6 cellular contexts compared by ENCODE assay signal in the genomic region with DNA sequence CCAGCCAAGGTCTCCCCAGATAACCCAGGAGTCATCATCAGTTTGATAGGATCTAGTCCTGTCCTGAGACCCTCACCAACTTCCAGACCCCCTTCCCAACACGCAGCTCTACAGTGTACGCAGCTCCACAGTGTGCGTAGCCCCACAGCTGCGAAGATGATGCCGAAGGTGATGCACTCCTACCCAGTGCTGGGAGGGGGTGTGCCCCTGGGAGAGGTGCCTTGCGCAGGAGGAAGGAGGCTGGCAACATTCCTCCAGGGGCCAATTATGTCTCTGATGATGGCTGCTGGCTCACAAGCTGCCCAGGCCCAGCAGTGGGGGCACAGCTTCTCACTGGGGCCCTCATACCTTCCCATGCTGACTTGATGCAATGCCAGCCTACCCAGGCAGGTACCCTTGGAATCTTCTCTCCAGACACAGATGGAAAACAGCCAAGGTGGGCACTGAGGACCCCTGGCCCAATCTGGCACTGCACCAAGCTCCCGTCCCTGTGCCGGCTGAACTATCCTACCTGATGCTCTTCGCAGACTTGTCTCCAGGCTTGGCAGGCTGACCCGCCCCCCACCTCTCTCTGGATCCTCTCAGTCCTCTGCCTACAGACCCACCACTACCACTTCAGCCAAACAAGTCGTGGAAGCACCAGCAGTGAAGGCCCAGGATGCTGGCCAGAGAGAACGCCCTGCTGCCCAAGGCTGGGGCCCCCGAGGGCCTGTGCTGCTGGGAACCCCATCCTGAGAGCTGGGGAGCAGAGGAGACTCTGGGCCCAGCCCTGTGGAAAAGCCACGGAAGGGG. TPM values are rescaled to one million over a fixed set of nuclear protein-coding genes. Genes with fewer than 3 reads are reported as not detected.
A peak's percentile ranks its signal among the peaks of the same experiment; 100 is the strongest.
DNase-seq lines count a peak whose midpoint lies in the region; ATAC-seq and TF ChIP-seq lines count a peak whose summit lies in the region.

No MANE protein-coding gene starts in this region.

- peaks cover 5% of the 10 kb centered on the region; the same call in 1 of the 2 replicates for H3K4me1 ChIP-seq in PC-3 (ENCODE audit: insufficient read depth, low read length)
- peaks cover 2 to 15% of the 10 kb centered on the region in 2 donors for H3K4me1 ChIP-seq in esophagus (ENCODE audit: control insufficient read depth in 2 of 2, insufficient read depth in 2 of 2, low read length in 1 of 2)

- peak overlapping the region; percentile 94 for H3K27ac Mint-ChIP-seq in stimulated activated naive B cell treated with anti-CD40 and anti-IgM and Interleukin-4, amounts not matched to agents 10 μg/mL and 1 μg/mL and 100 μg/mL, for 72 hours

- no peaks in the 10 kb centered on the region for H4K20me1 ChIP-seq in PC-3 (ENCODE audit: low read length)

- WGBS in esophagus, 2 donors: 73 to 74% methylated on average over 14 of the region's 14 CpGs

- H3K4me3 ChIP-seq in PC-3 (ENCODE audit: low read length) (peak overlapping the region; percentile 84), esophagus (ENCODE audit: low read depth in 1 of 2, low read length in 2 of 2) (peak overlapping the region; percentile 68 to 88)

- H3K36me3 ChIP-seq in PC-3 (ENCODE audit: low read depth, low read length) (no peaks in the 10 kb centered on the region; the same call in 1 of the 2 replicates), esophagus (ENCODE audit: control insufficient read depth in 2 of 2, insufficient read depth in 2 of 2, low read length in 1 of 2) (peaks cover 6 to 30% of the 10 kb centered on the region in 2 donors)

- H3F3A ChIP-seq in PC-3 (ENCODE audit: low read length, unreplicated experiment): no peaks in the 10 kb centered on the region

- peaks cover 9 to 12% of the 10 kb centered on the region in 2 donors for H3K4me1 Mint-ChIP-seq in stimulated activated naive B cell treated with anti-CD40 and anti-IgM and Interleukin-4, amounts not matched to agents 10 μg/mL and 1 μg/mL and 100 μg/mL, for 72 hours

- H3K9me2 ChIP-seq in PC-3 (replicated peaks; ENCODE audit: low read length): no peaks in the 10 kb centered on the region

- ATAC-seq in PC-3: no peak
- ATAC-seq in stimulated activated naive B cell treated with anti-CD40 and anti-IgM and Interleukin-4, amounts not matched to agents 10 μg/mL and 1 μg/mL and 100 μg/mL, for 72 hours (replicated peaks): no peak

- H3K4me2 ChIP-seq in PC-3 (ENCODE audit: low read length): peak overlapping the region; percentile 97

- peak overlapping the region; percentile 89 to 90 for H3K4me3 Mint-ChIP-seq in stimulated activated naive B cell treated with anti-CD40 and anti-IgM and Interleukin-4, amounts not matched to agents 10 μg/mL and 1 μg/mL and 100 μg/mL, for 72 hours

- CTCF ChIA-PET in PC-3 (lab: Charles Lee): no interaction called here

- peak overlapping the region; percentile 88 for H3K9ac ChIP-seq in PC-3 (ENCODE audit: low read length)

- intact Hi-C loops in PC-3 (cut with micrococcal nuclease): no loop called here

- DNase-seq in PC-3 (no peak), NCI-H2171 (lab: John Stamatoyannopoulos, UW) (no peak), NCI-H1417 treated with DMSO at 0.1 percent for 48 hours (lab: John Stamatoyannopoulos, UW) (no peak), DMS53 treated with DMSO at 0.1 percent for 48 hours (lab: John Stamatoyannopoulos, UW; ENCODE audit: unreplicated experiment) (no peak)
- no peak for DNase-seq in stimulated activated naive B cell treated with anti-CD40 and anti-IgM and Interleukin-4, amounts not matched to agents 10 μg/mL and 1 μg/mL and 100 μg/mL, for 72 hours

- H3K9me3 Mint-ChIP-seq in stimulated activated naive B cell treated with anti-CD40 and anti-IgM and Interleukin-4, amounts not matched to agents 10 μg/mL and 1 μg/mL and 100 μg/mL, for 72 hours: peaks cover 3 to 4% of the 10 kb centered on the region in 2 donors

- POLR2A ChIA-PET in PC-3 (lab: Charles Lee; ENCODE audit: unreplicated experiment): no interaction called here

- TSS peak; percentile 32 for BruUV-seq in PC-3 (replicated peaks; lab: Mats Ljungman, UMichigan)

- no peak for TF ChIP-seq CTCF in PC-3 (conservative IDR thresholded peaks at IDR 0.05; ENCODE audit: low read depth, low read length)

- H3K79me2 ChIP-seq in PC-3 (ENCODE audit: low read length): peaks cover 15% of the 10 kb centered on the region

- H3K36me3 Mint-ChIP-seq in stimulated activated naive B cell treated with anti-CD40 and anti-IgM and Interleukin-4, amounts not matched to agents 10 μg/mL and 1 μg/mL and 100 μg/mL, for 72 hours: peaks cover 22 to 26% of the 10 kb centered on the region in 2 donors

- H3K9me3 ChIP-seq in PC-3 (ENCODE audit: low read length) (no peaks in the 10 kb centered on the region), esophagus (ENCODE audit: control insufficient read depth in 2 of 2, insufficient read depth in 1 of 2, low read depth in 1 of 2, low read length in 1 of 2) (peaks cover 0 to 3% of the 10 kb centered on the region in 2 donors)

- no peak overlapping the region for H2AFZ ChIP-seq in PC-3 (ENCODE audit: low read length)

- no peaks in the 10 kb centered on the region for H3K27me3 ChIP-seq in PC-3 (ENCODE audit: low read length)
- no peaks in the 10 kb centered on the region for H3K27me3 ChIP-seq in esophagus (ENCODE audit: control insufficient read depth in 1 of 2, insufficient read depth in 2 of 2, low read length in 2 of 2)

- no peak overlapping the region for H3K27ac ChIP-seq in PC-3 (ENCODE audit: low read length)
- peak overlapping the region in 1 of 2 donors; percentile 34 for H3K27ac ChIP-seq in esophagus (ENCODE audit: low read depth in 2 of 2, low read length in 1 of 2)

- no peaks in the 10 kb centered on the region for H3K27me3 Mint-ChIP-seq in stimulated activated naive B cell treated with anti-CD40 and anti-IgM and Interleukin-4, amounts not matched to agents 10 μg/mL and 1 μg/mL and 100 μg/mL, for 72 hours

RNA-seq across cellular contexts. Expression of gene ZNF512B, which starts 1.4 kb away (rescaled TPM):
- total RNA-seq in PC-3 (2014; rRNA removed): 18.0 and 24.1 TPM in 2 replicates
- polyA plus RNA-seq in esophagus: 10 to 100 TPM; 10.1 to 18.3 TPM

RNA-seq across cellular contexts. Expression of gene SAMD10, which starts 11.1 kb away (rescaled TPM):
- total RNA-seq in PC-3 (2014; rRNA removed): 7.4 and 13.4 TPM in 2 replicates
- polyA plus RNA-seq in esophagus: 10 to 100 TPM in 1 of 2 donors, 1 to 10 TPM in 1; 9.4 to 13.1 TPM

RNA-seq across cellular contexts. Expression of gene UCKL1, which starts 12.1 kb away (rescaled TPM):
- 37.2 and 47.4 TPM in 2 replicates for total RNA-seq in PC-3 (2014; rRNA removed)
- polyA plus RNA-seq in esophagus: 10 to 100 TPM; 40.6 to 47.3 TPM

RNA-seq across cellular contexts. Expression of gene PRPF6, which starts 12.6 kb away (rescaled TPM):
- 67.1 and 87.2 TPM in 2 replicates for total RNA-seq in PC-3 (2014; rRNA removed)
- polyA plus RNA-seq in esophagus: 10 to 100 TPM; 24.6 to 39.0 TPM
